Comparison of ENCODE assay signal across 8 cellular contexts in genomic region chr5:143023447-143024096, GRCh38.
DNase-seq lines count a peak whose midpoint lies in the region; ATAC-seq and TF ChIP-seq lines count a peak whose summit lies in the region.

No MANE protein-coding gene starts in this region.

- peak; percentile 67 for DNase-seq in stimulated activated CD4-positive, alpha-beta T cell treated with anti-CD3 and anti-CD28 coated beads, Interleukin-1b, Interleukin-23, amount 100 ng/mL, for 48 hours
- DNase-seq in stimulated activated CD4-positive, alpha-beta T cell treated with anti-CD3 and anti-CD28 coated beads, Interleukin-4, amount 100 ng/mL, for 1 hour, result no peak
- DNase-seq in left lung (no peak), NCI-H526 (lab: John Stamatoyannopoulos, UW) (no peak), HK-2 (ENCODE audit: unreplicated experiment) (no peak), SW480 (ENCODE audit: low spot score) (no peak)

- H3K9me3 ChIP-seq in left lung, result no peaks in the 10 kb centered on the region

- H3K36me3 ChIP-seq in left lung, result peaks cover 0 to 13% of the 10 kb centered on the region in 2 donors

- peaks cover 8 to 9% of the 10 kb centered on the region in 2 donors for H3K4me1 ChIP-seq in left lung

- H3K4me3 ChIP-seq in left lung, result no peak overlapping the region

- no peaks in the 10 kb centered on the region for H3K27me3 ChIP-seq in left lung

- no peak for TF ChIP-seq CTCF in VCaP (conservative IDR thresholded peaks at IDR 0.05)
- TF ChIP-seq CTCF in left lung (IDR thresholded peaks at IDR 0.05), result no peak

- H3K27ac ChIP-seq in VCaP (peak overlapping the region; percentile 49), left lung (no peak overlapping the region)

- intact Hi-C loops in left lung (cut with DNase I), result no loop called here

- ATAC-seq in HG02763 (IDR thresholded peaks at IDR 0.05; ENCODE audit: unreplicated experiment), result peak; percentile 57
- ATAC-seq in left lung, result peak; percentile 41
